25 cellular contexts compared by ENCODE assay signal in genomic region chr17:81130385-81131288, GRCh38. TPM values are rescaled to one million over a fixed set of nuclear protein-coding genes. Genes with fewer than 3 reads are reported as not detected.
DNase-seq lines count a peak whose midpoint lies in the region; FAIRE-seq and TF ChIP-seq lines count a peak whose summit lies in the region.
"Had no signal": no experiment of that assay in that cellular context is flagged by ENCODE, and none has a peak within 500 bp of the region (broad histone marks: within the 10 kb centered on the region; RNA-seq: fewer than 3 reads in every experiment).

No MANE protein-coding gene starts in this region.

- no peaks in the 10 kb centered on the region for H3K79me2 ChIP-seq in mesendoderm (ENCODE audit: control insufficient read depth, insufficient read depth, low read length)

- no peak overlapping the region for H3K23ac ChIP-seq in mesendoderm (ENCODE audit: low read length)

- no peak overlapping the region for H3K56ac ChIP-seq in mesendoderm (ENCODE audit: low read length)

- H3K4me1 ChIP-seq in effector memory CD4-positive, alpha-beta T cell (ENCODE audit: control insufficient read depth, insufficient read depth, low read length, poor library complexity, severe bottlenecking): no peaks in the 10 kb centered on the region
- no peaks in the 10 kb centered on the region for H3K4me1 ChIP-seq in mesendoderm (ENCODE audit: control insufficient read depth, low read depth, low read length)
- H3K4me1 ChIP-seq: parathyroid adenoma had no signal

- H3K4me1 Mint-ChIP-seq in neural crest cell: peaks cover 4% of the 10 kb centered on the region
- H3K4me1 Mint-ChIP-seq: WTC11 had no signal

- H2BK15ac ChIP-seq in mesendoderm (replicated peaks; ENCODE audit: low read depth): no peak overlapping the region

- H3K9me3 ChIP-seq in effector memory CD4-positive, alpha-beta T cell (ENCODE audit: control insufficient read depth, low read length): no peaks in the 10 kb centered on the region

- no peak overlapping the region for H3K4ac ChIP-seq in mesendoderm (ENCODE audit: low read depth, low read length)

- no peak overlapping the region for H2BK120ac ChIP-seq in mesendoderm (ENCODE audit: low read depth, low read length)

- TF ChIP-seq CTCF in neural crest cell (conservative IDR thresholded peaks at IDR 0.05): no peak

- no peaks in the 10 kb centered on the region for H3K9me3 Mint-ChIP-seq in neural crest cell
- H3K9me3 Mint-ChIP-seq: activated CD4-positive, alpha-beta memory T cell treated with anti-CD3 and anti-CD28 coated beads for 36 hours; T-helper 2 cell treated with Interferon-gamma antibody and Interleukin-4, amounts not matched to agents 5 μg/mL and 100 μg/mL, for 36 hours; WTC11 had no signal

- H3K9ac ChIP-seq in mesendoderm (ENCODE audit: low read length): no peak overlapping the region
- H3K9ac ChIP-seq: parathyroid adenoma had no signal

- DNase-seq in amygdala (lab: John Stamatoyannopoulos, UW) (peak in 49 of 56 donors; percentile 23 to 88 (median 70)), head of caudate nucleus (peak; percentile 74 to 94 (median 88)), neural crest cell (ENCODE audit: low read depth, low spot score) (peak; percentile 55), foreskin melanocyte (no peak), mesendoderm (no peak), urothelium cell line (ENCODE audit: low spot score) (no peak)
- no peak for DNase-seq in effector memory CD4-positive, alpha-beta T cell
- DNase-seq: activated CD4-positive, alpha-beta memory T cell treated with anti-CD3 and anti-CD28 coated beads for 36 hours; activated gamma-delta T cell; erythroblast; NCI-H1105; NCI-H2107; NCI-H510A; stimulated activated naive CD4-positive, alpha-beta T cell treated with Interleukin-2 at 50 U/mL for 16 hours; trophoblast cell had no signal

- H2BK5ac ChIP-seq in mesendoderm (ENCODE audit: low read length): no peak overlapping the region

- FAIRE-seq in urothelium cell line (lab: Jason Lieb, UNC): no peak
- FAIRE-seq: HTR-8/SVneo had no signal

- no CpG with 5 or more reads among the region's 38 CpGs for WGBS in mesendoderm (ENCODE audit: extremely low coverage, insufficient coverage, low lambda C conversion rate)

- H2AK5ac ChIP-seq in mesendoderm (ENCODE audit: low read length): no peak overlapping the region

- no peak overlapping the region for H4K5ac ChIP-seq in mesendoderm (ENCODE audit: low read length)

- H3K36me3 ChIP-seq in effector memory CD4-positive, alpha-beta T cell (ENCODE audit: control insufficient read depth, insufficient read depth, low read length): no peaks in the 10 kb centered on the region
- H3K36me3 ChIP-seq in mesendoderm (ENCODE audit: control insufficient read depth, insufficient read depth, low read length): no peaks in the 10 kb centered on the region

- H3K4me2 ChIP-seq in mesendoderm (ENCODE audit: low read length): no peak overlapping the region

- H4K8ac ChIP-seq in mesendoderm (ENCODE audit: low read depth, low read length): no peak overlapping the region

- H3K27ac ChIP-seq in temporal lobe (ENCODE audit: low read depth, low read length) (peak overlapping the region; percentile 99), mesendoderm (ENCODE audit: low read depth, low read length) (no peak overlapping the region)
- no peak overlapping the region for H3K27ac ChIP-seq in effector memory CD4-positive, alpha-beta T cell (ENCODE audit: insufficient read depth, low read length, poor library complexity, severe bottlenecking)
- H3K27ac ChIP-seq: parathyroid adenoma, SK-N-MC had no signal

- H3K27ac Mint-ChIP-seq in neural crest cell (ENCODE audit: unreplicated experiment): peak overlapping the region; percentile 43
- H3K27ac Mint-ChIP-seq: activated CD4-positive, alpha-beta memory T cell treated with anti-CD3 and anti-CD28 coated beads for 36 hours; T-helper 2 cell treated with Interferon-gamma antibody and Interleukin-4, amounts not matched to agents 5 μg/mL and 100 μg/mL, for 36 hours; WTC11 had no signal

- H3K27me3 ChIP-seq in effector memory CD4-positive, alpha-beta T cell (replicated peaks; ENCODE audit: control insufficient read depth, insufficient read depth, low read length, poor library complexity, severe bottlenecking): no peaks in the 10 kb centered on the region
- H3K27me3 ChIP-seq in mesendoderm (ENCODE audit: insufficient read depth, low read length, poor library complexity): no peaks in the 10 kb centered on the region

- no peak overlapping the region for H3K4me3 Mint-ChIP-seq in neural crest cell
- H3K4me3 Mint-ChIP-seq: activated CD4-positive, alpha-beta memory T cell treated with anti-CD3 and anti-CD28 coated beads for 36 hours; T-helper 2 cell treated with Interferon-gamma antibody and Interleukin-4, amounts not matched to agents 5 μg/mL and 100 μg/mL, for 36 hours; WTC11 had no signal

- H3K36me3 Mint-ChIP-seq in neural crest cell (ENCODE audit: low read depth): no peaks in the 10 kb centered on the region
- H3K36me3 Mint-ChIP-seq: activated CD4-positive, alpha-beta memory T cell treated with anti-CD3 and anti-CD28 coated beads for 36 hours; WTC11 had no signal

- H3K18ac ChIP-seq in mesendoderm (ENCODE audit: low read length): no peak overlapping the region

- no peaks in the 10 kb centered on the region for H3K27me3 Mint-ChIP-seq in neural crest cell (ENCODE audit: low read depth)
- H3K27me3 Mint-ChIP-seq: activated CD4-positive, alpha-beta memory T cell treated with anti-CD3 and anti-CD28 coated beads for 36 hours had no signal

- no peaks in the 10 kb centered on the region for H3K79me1 ChIP-seq in mesendoderm (ENCODE audit: low read length)

- H3K4me3 ChIP-seq in effector memory CD4-positive, alpha-beta T cell (ENCODE audit: insufficient read depth, low read depth, low read length, poor library complexity, severe bottlenecking): no peak overlapping the region
- H3K4me3 ChIP-seq in mesendoderm (ENCODE audit: low read length): no peak overlapping the region
- H3K4me3 ChIP-seq: SK-N-MC had no signal

- intact Hi-C loops in head of caudate nucleus (cut with DNase I): no loop called here

RNA-seq across cellular contexts. Expression of gene PVALEF, which starts 34.7 kb away (rescaled TPM):
- total RNA-seq in neural crest cell (not detected in 2 replicates), temporal lobe (not detected)
- not detected for polyA plus RNA-seq in mesendoderm (2013, experiment 1 of 2)
- not detected for polyA plus RNA-seq in mesendoderm (2013, experiment 2 of 2)
- total RNA-seq: activated CD4-positive, alpha-beta memory T cell treated with anti-CD3 and anti-CD28 coated beads for 36 hours; LHCN-M2; RPMI7951; skeletal muscle tissue; WTC11 had no signal
- polyA plus RNA-seq: adipose tissue had no signal

RNA-seq across cellular contexts. Expression of gene AATK, which starts 35.4 kb away (rescaled TPM):
- total RNA-seq in neural crest cell (6.0 and 6.7 TPM in 2 replicates), temporal lobe (7.9 TPM)
- polyA plus RNA-seq in mesendoderm (2013, experiment 1 of 2): 0.34 TPM
- 0.21 TPM for polyA plus RNA-seq in mesendoderm (2013, experiment 2 of 2)
- total RNA-seq: RPMI7951 had no signal

Comparison
In these comparisons a context has a peak if more than half of its experiments do, and no peak if none do; other contexts are left out.
1. DNase-seq: peak in amygdala (49 of 56), head of caudate nucleus (42 of 42) and neural crest cell (single experiment); none in foreskin melanocyte (single experiment), effector memory CD4-positive, alpha-beta T cell (0 of 3), mesendoderm (single experiment) and urothelium cell line (single experiment).